Comparison of ENCODE assay signal across 25 cellular contexts in the genomic region with DNA sequence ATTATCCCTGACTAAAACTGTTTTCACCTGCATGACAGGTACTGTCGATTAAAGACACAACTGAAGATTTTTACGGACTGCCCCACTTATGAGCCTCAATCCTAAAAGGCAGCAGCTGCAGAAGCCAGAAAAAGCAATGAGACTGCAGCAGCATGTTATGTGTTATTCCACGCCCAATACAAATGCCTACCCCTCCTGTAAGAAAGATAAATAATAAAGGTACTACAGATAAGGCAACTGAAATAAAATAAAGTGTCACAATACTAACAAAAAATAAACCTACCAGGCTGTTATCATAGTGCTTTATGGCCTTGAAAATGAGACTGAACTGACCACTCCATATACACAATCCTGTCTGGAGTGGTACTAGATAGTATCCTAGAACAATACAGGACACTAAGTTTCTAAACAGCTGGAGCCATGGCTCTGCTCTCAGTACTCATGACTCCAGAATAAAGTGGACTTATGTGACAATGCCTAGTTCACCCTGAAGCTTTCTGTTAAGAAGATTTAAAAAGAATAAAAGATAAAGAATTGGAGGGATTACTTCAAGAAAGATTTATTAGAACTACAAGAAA. TPM values are rescaled to one million over a fixed set of nuclear protein-coding genes. Genes with fewer than 3 reads are reported as not detected.
DNase-seq lines count a peak whose midpoint lies in the region; ATAC-seq and TF ChIP-seq lines count a peak whose summit lies in the region.
"Had no signal": no experiment of that assay in that cellular context is flagged by ENCODE, and none has a peak within 500 bp of the region (broad histone marks: within the 10 kb centered on the region; RNA-seq: fewer than 3 reads in every experiment).

No MANE protein-coding gene starts in this region.

- peaks cover 25% of the 10 kb centered on the region for H3K4me1 Mint-ChIP-seq in WTC11
- peaks cover 35% of the 10 kb centered on the region for H3K4me1 Mint-ChIP-seq in progenitor cell of endocrine pancreas (ENCODE audit: low read depth)
- peaks cover 46% of the 10 kb centered on the region for H3K4me1 Mint-ChIP-seq in chondrocyte (ENCODE audit: low read depth)

- ATAC-seq in Right ventricle myocardium inferior, result peak; percentile 57
- ATAC-seq in WTC11, result no peak
- peak; percentile 69 to 77 for ATAC-seq in right cardiac atrium
- no peak for ATAC-seq in HG03565 (IDR thresholded peaks at IDR 0.05; ENCODE audit: unreplicated experiment)
- ATAC-seq: Panc1 had no signal

- 74% methylated on average over 3 of the region's 3 CpGs for WGBS in right cardiac atrium
- WGBS in suprapubic skin, result 65% methylated on average over 3 of the region's 3 CpGs

- POLR2A ChIA-PET in WTC11 (lab: Charles Lee), result no interaction called here

- H3K4me3 Mint-ChIP-seq in WTC11 (no peak overlapping the region), progenitor cell of endocrine pancreas (ENCODE audit: low read depth) (no peak overlapping the region), chondrocyte (ENCODE audit: unreplicated experiment) (no peak overlapping the region)

- peak overlapping the region; percentile 68; the same call in 1 of the 2 replicates for H3K27ac Mint-ChIP-seq in WTC11
- H3K27ac Mint-ChIP-seq in progenitor cell of endocrine pancreas, result peak overlapping the region; percentile 66
- no peak overlapping the region for H3K27ac Mint-ChIP-seq in chondrocyte (ENCODE audit: unreplicated experiment)

- H3K27me3 ChIP-seq in right atrium auricular region, result no peaks in the 10 kb centered on the region
- H3K27me3 ChIP-seq in right cardiac atrium (ENCODE audit: control insufficient read depth, insufficient read depth), result no peaks in the 10 kb centered on the region
- no peaks in the 10 kb centered on the region for H3K27me3 ChIP-seq in suprapubic skin
- H3K27me3 ChIP-seq: BE2C, transverse colon had no signal

- H3K27ac ChIP-seq in right atrium auricular region, result no peak overlapping the region
- H3K27ac ChIP-seq in right cardiac atrium (ENCODE audit: low read length), result no peak overlapping the region
- H3K27ac ChIP-seq in suprapubic skin, result no peak overlapping the region
- H3K27ac ChIP-seq: epithelial cell of prostate had no signal

- TF ChIP-seq POLR2A in suprapubic skin (IDR thresholded peaks at IDR 0.05), result no peak

- TF ChIP-seq EP300 in suprapubic skin (IDR thresholded peaks at IDR 0.05), result no peak

- H3K9me3 Mint-ChIP-seq in WTC11 (no peaks in the 10 kb centered on the region), progenitor cell of endocrine pancreas (ENCODE audit: low read depth) (no peaks in the 10 kb centered on the region), chondrocyte (ENCODE audit: low read depth) (no peaks in the 10 kb centered on the region)

- H3K27me3 Mint-ChIP-seq in WTC11 (ENCODE audit: low read depth), result no peaks in the 10 kb centered on the region
- no peaks in the 10 kb centered on the region for H3K27me3 Mint-ChIP-seq in progenitor cell of endocrine pancreas
- no peaks in the 10 kb centered on the region for H3K27me3 Mint-ChIP-seq in chondrocyte (ENCODE audit: low read depth)

- CTCF ChIA-PET in WTC11 (lab: Charles Lee), result no interaction called here

- no peak for TF ChIP-seq CTCF in right atrium auricular region (IDR thresholded peaks at IDR 0.05)
- no peak for TF ChIP-seq CTCF in WTC11 (IDR thresholded peaks at IDR 0.05)
- TF ChIP-seq CTCF in progenitor cell of endocrine pancreas (IDR thresholded peaks at IDR 0.05; ENCODE audit: unreplicated experiment), result no peak
- TF ChIP-seq CTCF in suprapubic skin (IDR thresholded peaks at IDR 0.05), result no peak
- no peak for TF ChIP-seq CTCF in chondrocyte (IDR thresholded peaks at IDR 0.05)

- intact Hi-C loops in Right ventricle myocardium inferior (cut with DNase I) (no loop called here), right cardiac atrium (cut with DNase I) (no loop called here)

- H3K9me3 ChIP-seq in right atrium auricular region (no peaks in the 10 kb centered on the region), right cardiac atrium (ENCODE audit: control insufficient read depth, low read length) (no peaks in the 10 kb centered on the region), suprapubic skin (no peaks in the 10 kb centered on the region)
- H3K9me3 ChIP-seq: BE2C, Caco-2, transverse colon had no signal

- H3K4me1 ChIP-seq in right atrium auricular region (peaks cover 0 to 65% of the 10 kb centered on the region in 2 donors), right cardiac atrium (ENCODE audit: control insufficient read depth, insufficient read depth, low read length) (peaks cover 6% of the 10 kb centered on the region), suprapubic skin (peaks cover 66% of the 10 kb centered on the region)
- H3K4me1 ChIP-seq: Caco-2 had no signal

- H3K36me3 ChIP-seq in right atrium auricular region (peaks cover 44% of the 10 kb centered on the region), suprapubic skin (peaks cover 45% of the 10 kb centered on the region)

- H3K36me3 Mint-ChIP-seq in WTC11 (peaks cover 53% of the 10 kb centered on the region), progenitor cell of endocrine pancreas (ENCODE audit: insufficient read depth) (peaks cover 21% of the 10 kb centered on the region), chondrocyte (ENCODE audit: low read depth) (peaks cover 11% of the 10 kb centered on the region)

- H3K4me3 ChIP-seq in right atrium auricular region (no peak overlapping the region), right cardiac atrium (ENCODE audit: low read length) (no peak overlapping the region), suprapubic skin (no peak overlapping the region)
- H3K4me3 ChIP-seq: lung, smooth muscle cell, transverse colon had no signal

- DNase-seq in Right ventricle myocardium inferior (ENCODE audit: missing footprints) (no peak), right atrium auricular region (ENCODE audit: low spot score) (no peak), WTC11 (ENCODE audit: low spot score) (no peak), right cardiac atrium (no peak), progenitor cell of endocrine pancreas (ENCODE audit: low spot score, unreplicated experiment) (no peak), suprapubic skin (ENCODE audit: low spot score in 2 of 2) (no peak), chondrocyte (ENCODE audit: low spot score) (no peak)
- DNase-seq: activated CD4-positive, alpha-beta T cell treated with anti-CD3 and anti-CD28 coated beads, Interleukin-2, amount 50 U/mL, for 48 hours; BE2C; Caco-2; GDM1; glutamatergic neuron; HCEC 1CT; kidney; NCI-H1105; NCI-H187 treated with DMSO at 0.1 percent for 48 hours; NCI-H69; SIG-M5; stimulated activated CD4-positive, alpha-beta T cell treated with anti-CD3 and anti-CD28 coated beads, Interleukin-2, amount 100 ng/mL, for 24 hours; transverse colon had no signal

TF ChIP-seq in WTC11, 78 proteins besides CTCF, POLR2A, EP300 and RAD21:
- TF ChIP-seq CREM (CRISPR knock-in tag; IDR thresholded peaks at IDR 0.05) (no peak), SP1 (CRISPR knock-in tag; conservative IDR thresholded peaks at IDR 0.05) (no peak), NFATC4 (CRISPR knock-in tag; IDR thresholded peaks at IDR 0.05) (no peak), ZNF317 (CRISPR knock-in tag; IDR thresholded peaks at IDR 0.05; ENCODE audit: borderline replicate concordance, low read depth) (no peak), NR2C2 (CRISPR knock-in tag; IDR thresholded peaks at IDR 0.05) (no peak), ZNF121 (CRISPR knock-in tag; IDR thresholded peaks at IDR 0.05) (no peak), ATF1 (CRISPR knock-in tag; IDR thresholded peaks at IDR 0.05) (no peak)
- TF ChIP-seq, protein P1, sequence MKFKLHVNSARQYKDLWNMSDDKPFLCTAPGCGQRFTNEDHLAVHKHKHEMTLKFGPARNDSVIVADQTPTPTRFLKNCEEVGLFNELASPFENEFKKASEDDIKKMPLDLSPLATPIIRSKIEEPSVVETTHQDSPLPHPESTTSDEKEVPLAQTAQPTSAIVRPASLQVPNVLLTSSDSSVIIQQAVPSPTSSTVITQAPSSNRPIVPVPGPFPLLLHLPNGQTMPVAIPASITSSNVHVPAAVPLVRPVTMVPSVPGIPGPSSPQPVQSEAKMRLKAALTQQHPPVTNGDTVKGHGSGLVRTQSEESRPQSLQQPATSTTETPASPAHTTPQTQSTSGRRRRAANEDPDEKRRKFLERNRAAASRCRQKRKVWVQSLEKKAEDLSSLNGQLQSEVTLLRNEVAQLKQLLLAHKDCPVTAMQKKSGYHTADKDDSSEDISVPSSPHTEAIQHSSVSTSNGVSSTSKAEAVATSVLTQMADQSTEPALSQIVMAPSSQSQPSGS (CRISPR knock-in tag; IDR thresholded peaks at IDR 0.05; ENCODE audit: borderline replicate concordance, low read depth), result no peak
- TF ChIP-seq, protein P2, sequence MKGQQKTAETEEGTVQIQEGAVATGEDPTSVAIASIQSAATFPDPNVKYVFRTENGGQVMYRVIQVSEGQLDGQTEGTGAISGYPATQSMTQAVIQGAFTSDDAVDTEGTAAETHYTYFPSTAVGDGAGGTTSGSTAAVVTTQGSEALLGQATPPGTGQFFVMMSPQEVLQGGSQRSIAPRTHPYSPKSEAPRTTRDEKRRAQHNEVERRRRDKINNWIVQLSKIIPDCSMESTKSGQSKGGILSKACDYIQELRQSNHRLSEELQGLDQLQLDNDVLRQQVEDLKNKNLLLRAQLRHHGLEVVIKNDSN (CRISPR knock-in tag; IDR thresholded peaks at IDR 0.05), result no peak
TF ChIP-seq in WTC11: peak in this region for 0.

RNA-seq across cellular contexts. Expression of a gene that starts 9.5 kb away (rescaled TPM):
- total RNA-seq in Right ventricle myocardium inferior, result 61.0 TPM
- 10 to 100 TPM; 47.9 to 49.4 TPM for total RNA-seq in right atrium auricular region
- total RNA-seq in WTC11 (2021), result 147 to 184 TPM (median 162 TPM) in 3 replicates
- 10 to 100 TPM; 67.2 to 98.8 (median 77.1) TPM for total RNA-seq in right cardiac atrium
- 15.6 TPM for polyA plus RNA-seq in right cardiac atrium
- 256 and 265 TPM in 2 replicates for total RNA-seq in progenitor cell of endocrine pancreas
- total RNA-seq in suprapubic skin, result 100 to 1,000 TPM; 131 to 355 (median 162) TPM
- total RNA-seq in chondrocyte, result 135 to 142 TPM (median 139 TPM) in 3 replicates

RNA-seq across cellular contexts. Expression of a gene that starts 30.0 kb away (rescaled TPM):
- total RNA-seq in Right ventricle myocardium inferior (0.32 TPM), right atrium auricular region (under 1 TPM in 1 of 2 donors, not detected in 1; 0.70 TPM), WTC11 (2021) (8.2 to 8.5 TPM (median 8.5 TPM) in 3 replicates), right cardiac atrium (1 to 10 TPM in 1 of 4 donors, under 1 TPM in 1, not detected in 2; 0.71 to 1.2 TPM), progenitor cell of endocrine pancreas (2.9 and 3.8 TPM in 2 replicates), suprapubic skin (1 to 10 TPM; 2.2 to 4.7 (median 2.4) TPM), chondrocyte (0.85 to 1.7 TPM (median 1.0 TPM) in 3 replicates)
- 0.07 TPM for polyA plus RNA-seq in right cardiac atrium

Comparison
In these comparisons a context has a peak if more than half of its experiments do, and no peak if none do; other contexts are left out.
1. ATAC-seq: peak in Right ventricle myocardium inferior (single experiment) and right cardiac atrium (2 of 2); none in WTC11 (single experiment) and HG03565 (single experiment).